In genomic region chr7:149686001-149686400, GRCh38 we compare ENCODE assay signal across 16 cellular contexts.
DNase-seq lines count a peak whose midpoint lies in the region; ATAC-seq and TF ChIP-seq lines count a peak whose summit lies in the region.
"Had no signal": no experiment of that assay in that cellular context is flagged by ENCODE, and none has a peak within 500 bp of the region (broad histone marks: within the 10 kb centered on the region; RNA-seq: fewer than 3 reads in every experiment).

No MANE protein-coding gene starts in this region.

- H3K9me3 ChIP-seq in left lung (peaks cover 0 to 5% of the 10 kb centered on the region in 2 donors), Peyer's patch (no peaks in the 10 kb centered on the region), neural progenitor cell (ENCODE audit: low read depth) (no peaks in the 10 kb centered on the region)

- H3K27me3 Mint-ChIP-seq in neural progenitor cell (ENCODE audit: insufficient read depth, low read depth) = peaks cover 9% of the 10 kb centered on the region

- H3K4me1 Mint-ChIP-seq in neural progenitor cell = no peaks in the 10 kb centered on the region
- H3K4me1 Mint-ChIP-seq: activated B cell treated with CpG ODN at 0.5 μM for 24 hours had no signal

- H3K4me3 ChIP-seq in left lung (no peak overlapping the region), Peyer's patch (no peak overlapping the region), neural progenitor cell (no peak overlapping the region)
- H3K4me3 ChIP-seq: BLaER1 treated with 17β-estradiol and CSF1 and Interleukin-3, amounts not matched to agents 10 nM and 100 nM had no signal

- H3K4me3 Mint-ChIP-seq in neural progenitor cell = no peak overlapping the region
- H3K4me3 Mint-ChIP-seq: activated B cell treated with CpG ODN at 0.5 μM for 24 hours; activated naive CD8-positive, alpha-beta T cell had no signal

- H3K36me3 ChIP-seq in left lung (no peaks in the 10 kb centered on the region), Peyer's patch (no peaks in the 10 kb centered on the region), neural progenitor cell (no peaks in the 10 kb centered on the region)
- H3K36me3 ChIP-seq: BLaER1 treated with 17β-estradiol and CSF1 and Interleukin-3, amounts not matched to agents 10 nM and 100 nM had no signal

- H3K27ac Mint-ChIP-seq in neural progenitor cell = no peak overlapping the region
- H3K27ac Mint-ChIP-seq: activated B cell treated with CpG ODN at 0.5 μM for 24 hours; activated naive CD8-positive, alpha-beta T cell; progenitor cell of endocrine pancreas had no signal

- no peak for TF ChIP-seq CTCF in left lung (IDR thresholded peaks at IDR 0.05)
- TF ChIP-seq CTCF in Peyer's patch (IDR thresholded peaks at IDR 0.05) = no peak
- TF ChIP-seq CTCF in neural progenitor cell (IDR thresholded peaks at IDR 0.05) = no peak

- ATAC-seq in left lung = peak; percentile 47
- ATAC-seq in HG02852 (IDR thresholded peaks at IDR 0.05; ENCODE audit: unreplicated experiment) = no peak
- no peak for ATAC-seq in activated CD4-positive, CD25-positive, alpha-beta regulatory T cell treated with anti-CD3 and anti-CD28 coated beads, Interleukin-2, amount 50 U/mL, for 24 hours

- intact Hi-C loops in left lung (cut with DNase I) = no loop called here

- peaks cover 9 to 20% of the 10 kb centered on the region in 2 donors for H3K27me3 ChIP-seq in left lung
- H3K27me3 ChIP-seq in Peyer's patch = peaks cover 0 to under 1% of the 10 kb centered on the region in 2 donors
- H3K27me3 ChIP-seq in neural progenitor cell = peaks cover 6% of the 10 kb centered on the region

- H3K4me1 ChIP-seq in left lung = peaks cover 0 to 4% of the 10 kb centered on the region in 2 donors
- H3K4me1 ChIP-seq in Peyer's patch = no peaks in the 10 kb centered on the region
- no peaks in the 10 kb centered on the region for H3K4me1 ChIP-seq in neural progenitor cell

- H3F3A ChIP-seq in neural progenitor cell (ENCODE audit: low read depth) = no peaks in the 10 kb centered on the region

- no peaks in the 10 kb centered on the region for H4K20me1 ChIP-seq in neural progenitor cell (ENCODE audit: low read depth)
- H4K20me1 ChIP-seq: BLaER1 treated with 17β-estradiol and CSF1 and Interleukin-3, amounts not matched to agents 10 nM and 100 nM had no signal

- no peak overlapping the region for H2AFZ ChIP-seq in neural progenitor cell (replicated peaks)

- DNase-seq in AML-193 (lab: John Stamatoyannopoulos, UW) (peak; percentile 66 to 78), M059J (ENCODE audit: low read depth) (peak; percentile 5), astrocyte of the hippocampus (ENCODE audit: low read depth, low spot score) (peak; percentile 57), left lung (no peak), Peyer's patch (no peak), neural progenitor cell (ENCODE audit: low spot score) (no peak)
- DNase-seq: activated B cell treated with CpG ODN at 0.5 μM for 24 hours, cerebellar nuclear complex, DMS79, NCI-H1092 treated with DMSO at 0.1 percent for 48 hours, OCI-M1 had no signal

- H3K27ac ChIP-seq in left lung (no peak overlapping the region), Peyer's patch (no peak overlapping the region), neural progenitor cell (no peak overlapping the region)
- H3K27ac ChIP-seq: BLaER1 treated with 17β-estradiol and CSF1 and Interleukin-3, amounts not matched to agents 10 nM and 100 nM had no signal

- H3K36me3 Mint-ChIP-seq in neural progenitor cell = no peaks in the 10 kb centered on the region
- H3K36me3 Mint-ChIP-seq: activated naive CD8-positive, alpha-beta T cell had no signal

- H3K79me2 ChIP-seq in neural progenitor cell (ENCODE audit: low read depth) = no peaks in the 10 kb centered on the region

- peaks cover 3% of the 10 kb centered on the region for H3K9me3 Mint-ChIP-seq in neural progenitor cell

- H3K9ac ChIP-seq in neural progenitor cell = no peak overlapping the region
- H3K9ac ChIP-seq: BLaER1 treated with 17β-estradiol and CSF1 and Interleukin-3, amounts not matched to agents 10 nM and 100 nM had no signal

- no peak for TF ChIP-seq POLR2A in Peyer's patch (IDR thresholded peaks at IDR 0.05)

- no peak overlapping the region for H3K4me2 ChIP-seq in neural progenitor cell
- H3K4me2 ChIP-seq: BLaER1 treated with 17β-estradiol and CSF1 and Interleukin-3, amounts not matched to agents 10 nM and 100 nM had no signal

Comparison
In these comparisons a context has a peak if more than half of its experiments do, and no peak if none do; other contexts are left out.
1. DNase-seq: peak in AML-193 (2 of 2), M059J (single experiment) and astrocyte of the hippocampus (single experiment); none in left lung (0 of 2), Peyer's patch (0 of 3) and neural progenitor cell (single experiment).